ENCODE assay signal across 8 cellular contexts in the genomic region with DNA sequence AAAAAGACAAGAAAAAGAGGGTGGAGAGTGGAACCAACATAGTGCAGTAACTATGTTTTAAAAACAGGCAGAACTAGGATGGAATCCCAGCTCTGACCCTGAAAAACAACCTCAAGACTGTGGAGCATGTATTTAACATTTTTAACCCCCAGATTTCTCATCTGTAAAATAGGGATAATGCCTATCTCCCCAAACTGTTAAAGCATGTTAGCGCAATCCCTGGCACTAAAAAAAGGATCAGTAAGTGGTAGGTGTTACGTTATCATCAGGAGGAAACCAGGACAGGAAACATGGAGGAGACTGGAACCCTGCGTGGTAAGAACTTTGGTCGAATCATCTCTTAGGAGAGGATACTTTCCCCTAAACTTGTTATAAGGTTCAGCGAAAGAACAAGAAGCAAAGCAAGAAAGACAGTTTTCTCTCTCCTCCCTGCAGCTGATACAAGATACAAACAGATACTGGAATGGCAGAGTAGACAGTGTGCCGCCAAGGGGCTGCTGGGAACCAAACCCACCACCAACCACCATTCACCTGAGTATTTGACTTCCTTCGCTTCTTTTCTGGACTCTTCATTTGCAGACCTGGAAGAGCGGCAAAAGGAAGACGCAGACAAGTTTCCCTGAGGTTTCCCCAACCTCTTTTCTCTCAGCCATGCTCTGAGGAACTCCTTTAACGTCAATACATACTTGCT.
DNase-seq lines count a peak whose midpoint lies in the region; ATAC-seq and TF ChIP-seq lines count a peak whose summit lies in the region.

No MANE protein-coding gene starts in this region.

- POLR2A ChIA-PET in AG04449 (lab: Yijun Ruan, JAX) = interaction anchor here (0.7 to 3.9 kb wide), 7 partner anchors 11 to 402 kb away, joined by 3 to 74 read pairs (median 5); a partner anchor contains a TSS

- CTCF ChIA-PET in AG04449 (lab: Yijun Ruan, JAX) = interaction anchor here (0.7 to 5.0 kb wide), 15 partner anchors 11 to 401 kb away, joined by 3 to 62 read pairs (median 4); a partner anchor contains a TSS

- TF ChIP-seq CTCF in AG04449 (IDR thresholded peaks at IDR 0.05; ENCODE audit: insufficient read depth, low read length, missing control alignments) = no peak

- H3K4me3 ChIP-seq in AG04449 (ENCODE audit: low read depth, low read length) (peak overlapping the region; percentile 74), muscle layer of colon (ENCODE audit: low read depth in 1 of 2, low read length in 2 of 2) (peak overlapping the region; percentile 63 to 67)

- H3K4me1 ChIP-seq in muscle layer of colon (ENCODE audit: insufficient read depth, low read length) = peaks cover 32% of the 10 kb centered on the region

- no peaks in the 10 kb centered on the region for H3K27me3 ChIP-seq in muscle layer of colon (ENCODE audit: control insufficient read depth in 1 of 2, insufficient read depth in 2 of 2, low read length in 2 of 2)

- H3K27ac ChIP-seq in KOPT-K1 (ENCODE audit: low read depth, low read length, poor library complexity, severe bottlenecking) = peak overlapping the region; percentile 97
- H3K27ac ChIP-seq in caudate nucleus (ENCODE audit: low read depth, low read length) = peak overlapping the region; percentile 100
- H3K27ac ChIP-seq in muscle layer of colon (ENCODE audit: low read depth, low read length) = peak overlapping the region; percentile 80

- DNase-seq in AG04449 (ENCODE audit: low read depth, low spot score) (no peak), caudate nucleus (lab: John Stamatoyannopoulos, UW) (no peak), GOT3 (lab: John Stamatoyannopoulos, UW) (no peak), NCI-H1092 (lab: John Stamatoyannopoulos, UW) (no peak), putamen (ENCODE audit: low spot score) (no peak)

- H3K9me3 ChIP-seq in KOPT-K1 (ENCODE audit: insufficient read depth, low read length, poor library complexity, severe bottlenecking) = no peaks in the 10 kb centered on the region
- no peaks in the 10 kb centered on the region for H3K9me3 ChIP-seq in muscle layer of colon (ENCODE audit: low read length)

- H3K36me3 ChIP-seq in KOPT-K1 (ENCODE audit: insufficient read depth, low read length) (peaks cover 52% of the 10 kb centered on the region), muscle layer of colon (ENCODE audit: insufficient read depth, low read length) (peaks cover 47% of the 10 kb centered on the region)

- no peak for ATAC-seq in GM21619 (IDR thresholded peaks at IDR 0.05; ENCODE audit: unreplicated experiment)

- peak overlapping the region; percentile 76 for H3K9ac ChIP-seq in muscle layer of colon (ENCODE audit: low read length)
